Comparison of ENCODE assay signal across 8 cellular contexts in the genomic region with DNA sequence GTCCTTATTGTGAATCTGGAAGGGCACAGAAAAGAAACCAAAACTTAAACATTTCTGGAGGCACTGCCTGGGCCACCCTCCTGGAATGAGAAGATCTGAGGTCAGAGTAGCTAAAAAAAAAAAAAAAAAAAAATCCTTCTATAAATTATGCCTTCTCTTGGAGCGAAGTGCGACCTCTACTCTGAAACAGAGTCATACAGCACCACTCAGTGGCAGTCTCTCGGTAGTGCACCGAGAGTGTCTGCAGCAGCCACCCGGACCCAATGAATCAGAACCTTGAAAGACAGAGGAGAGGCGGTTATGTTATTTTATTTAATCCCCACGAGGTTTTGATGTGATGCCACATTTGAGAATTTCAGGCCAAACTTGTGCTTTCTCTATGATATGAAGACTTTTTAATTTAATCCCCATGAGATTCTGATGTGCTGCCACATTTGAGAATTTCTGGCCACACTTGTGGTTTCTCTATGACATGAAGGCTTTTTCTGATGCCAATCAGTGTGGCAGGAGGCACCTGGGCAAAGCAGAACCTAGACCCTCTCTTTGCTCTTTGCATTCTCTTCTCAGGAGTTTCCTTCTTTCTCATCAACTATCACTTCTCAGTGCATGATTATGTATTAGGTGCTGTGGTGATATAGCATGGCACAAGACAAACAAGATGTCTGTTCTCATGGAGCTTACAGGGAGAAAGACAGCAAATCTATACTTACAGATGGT. TPM values are rescaled to one million over a fixed set of nuclear protein-coding genes. Genes with fewer than 3 reads are reported as not detected.
DNase-seq lines count a peak whose midpoint lies in the region; ATAC-seq and TF ChIP-seq lines count a peak whose summit lies in the region.

No MANE protein-coding gene starts in this region.

- H3K4me3 Mint-ChIP-seq in activated naive CD4-positive, alpha-beta T cell treated with anti-CD3 and anti-CD28 coated beads, Interleukin-2, amount 10 ng/mL, durations not matched to agents 7 days and 5 days = no peak overlapping the region

- H3K27me3 Mint-ChIP-seq in activated naive CD4-positive, alpha-beta T cell treated with anti-CD3 and anti-CD28 coated beads, Interleukin-2, amount 10 ng/mL, durations not matched to agents 7 days and 5 days = no peaks in the 10 kb centered on the region

- H3K36me3 ChIP-seq in OCI-LY7 (ENCODE audit: insufficient read depth, low read length) = no peaks in the 10 kb centered on the region

- CTCF ChIA-PET in OCI-LY7 (lab: Charles Lee; ENCODE audit: unreplicated experiment) = no interaction called here
- CTCF ChIA-PET in activated naive CD4-positive, alpha-beta T cell treated with anti-CD3 and anti-CD28 coated beads, Interleukin-2, amount 10 ng/mL, durations not matched to agents 7 days and 5 days (lab: Charles Lee) = interaction anchor here (0.6 to 2.6 kb wide), 9 partner anchors 15 to 332 kb away, joined by 3 to 9 read pairs (median 4); no protein-coding TSS in a partner anchor

- no peaks in the 10 kb centered on the region for H3K4me1 Mint-ChIP-seq in activated naive CD4-positive, alpha-beta T cell treated with anti-CD3 and anti-CD28 coated beads, Interleukin-2, amount 10 ng/mL, durations not matched to agents 7 days and 5 days

- no peak overlapping the region for H3K4me3 ChIP-seq in OCI-LY7 (ENCODE audit: low read depth, low read length, poor library complexity, severe bottlenecking)

- no peak overlapping the region for H3K4me2 ChIP-seq in OCI-LY7 (ENCODE audit: low read length)

- H3K9me3 Mint-ChIP-seq in activated naive CD4-positive, alpha-beta T cell treated with anti-CD3 and anti-CD28 coated beads, Interleukin-2, amount 10 ng/mL, durations not matched to agents 7 days and 5 days = no peaks in the 10 kb centered on the region

- H3K9me2 ChIP-seq in OCI-LY7 (ENCODE audit: insufficient read depth, low read length) = no peaks in the 10 kb centered on the region

- DNase-seq in DMS53 treated with DMSO at 0.1 percent for 48 hours (lab: John Stamatoyannopoulos, UW; ENCODE audit: unreplicated experiment) (peak; percentile 46), OCI-LY7 (ENCODE audit: low spot score) (peak; percentile 43), Right ventricle myocardium superior (peak; percentile 69), putamen (ENCODE audit: low spot score) (peak; percentile 36)
- peak; percentile 56 for DNase-seq in activated naive CD4-positive, alpha-beta T cell treated with anti-CD3 and anti-CD28 coated beads, Interleukin-2, amount 10 ng/mL, durations not matched to agents 7 days and 5 days

- intact Hi-C loops in OCI-LY7 (cut with micrococcal nuclease; ENCODE audit: unreplicated experiment) (loop anchor here (5.0 kb wide), 2 partner anchors 60 to 220 kb away; no protein-coding TSS in a partner anchor), Right ventricle myocardium superior (cut with DNase I) (loop anchor here (5.0 to 10.0 kb wide), 2 partner anchors 62 to 220 kb away; no protein-coding TSS in a partner anchor)

- no peaks in the 10 kb centered on the region for H3K4me1 ChIP-seq in OCI-LY7 (ENCODE audit: insufficient read depth, low read length, poor library complexity, severe bottlenecking)

- TF ChIP-seq CTCF in OCI-LY7 (conservative IDR thresholded peaks at IDR 0.05; ENCODE audit: low read length) = peak; percentile 68

- no peaks in the 10 kb centered on the region for H3K9me3 ChIP-seq in OCI-LY7 (ENCODE audit: low read length)

- H2AFZ ChIP-seq in OCI-LY7 (ENCODE audit: low read length) = no peak overlapping the region

- BruUV-seq in OCI-LY7 (replicated peaks; lab: Mats Ljungman, UMichigan) = no TSS peak

- no peak overlapping the region for H3K27ac ChIP-seq in OCI-LY7 (ENCODE audit: low read depth, low read length, poor library complexity, severe bottlenecking)

- H3K27ac Mint-ChIP-seq in activated naive CD4-positive, alpha-beta T cell treated with anti-CD3 and anti-CD28 coated beads, Interleukin-2, amount 10 ng/mL, durations not matched to agents 7 days and 5 days = no peak overlapping the region

- no peaks in the 10 kb centered on the region for H4K20me1 ChIP-seq in OCI-LY7 (ENCODE audit: insufficient read depth, low read length)

- H3K36me3 Mint-ChIP-seq in activated naive CD4-positive, alpha-beta T cell treated with anti-CD3 and anti-CD28 coated beads, Interleukin-2, amount 10 ng/mL, durations not matched to agents 7 days and 5 days = no peaks in the 10 kb centered on the region

- ATAC-seq in HG03354 (IDR thresholded peaks at IDR 0.05; ENCODE audit: poor library complexity, severe bottlenecking, unreplicated experiment) (peak; percentile 48), Right ventricle myocardium superior (ENCODE audit: poor library complexity) (peak; percentile 84), GM18517 (IDR thresholded peaks at IDR 0.05; ENCODE audit: unreplicated experiment) (no peak), GM19395 (IDR thresholded peaks at IDR 0.05; ENCODE audit: unreplicated experiment) (no peak)

- POLR2A ChIA-PET in OCI-LY7 (lab: Charles Lee) = no interaction called here

- H3K79me2 ChIP-seq in OCI-LY7 (ENCODE audit: insufficient read depth, low read depth, low read length) = no peaks in the 10 kb centered on the region

RNA-seq across cellular contexts. Expression of a gene that starts 5.6 kb away (rescaled TPM):
- total RNA-seq in OCI-LY7 (2014; rRNA removed; shearing (Covaris generic)) = not detected in 2 replicates
- total RNA-seq in OCI-LY7 (2022) = not detected in 2 replicates
- not detected for total RNA-seq in Right ventricle myocardium superior

Comparison
In these comparisons a context has a peak if more than half of its experiments do, and no peak if none do; other contexts are left out.
1. ATAC-seq: peak in HG03354 (single experiment) and Right ventricle myocardium superior (single experiment); none in GM18517 (single experiment) and GM19395 (single experiment).
2. Peak in every context shown above with its lines, with median percentiles within 50 percentile points of each other: DNase-seq.